ENCODE assay signal across 14 cellular contexts in the genomic region with DNA sequence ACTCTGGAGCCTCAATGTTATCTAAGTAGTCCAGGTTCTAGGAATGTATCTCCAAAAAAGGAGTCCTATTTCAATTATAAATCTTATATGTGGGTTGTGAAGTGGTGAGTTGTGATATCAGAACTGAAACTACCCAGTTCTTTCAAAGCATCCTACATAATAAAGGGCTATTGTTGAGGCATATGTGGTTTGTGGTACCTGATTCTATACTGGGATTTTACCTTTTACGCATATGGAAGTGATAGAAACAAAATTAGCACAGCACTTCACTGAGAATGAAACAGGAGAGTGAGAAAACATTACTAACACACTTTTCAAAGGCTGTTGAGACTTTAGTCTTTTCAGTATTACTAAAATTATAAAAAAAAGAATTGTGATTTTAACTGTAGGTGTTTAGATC.
DNase-seq lines count a peak whose midpoint lies in the region; ATAC-seq lines count a peak whose summit lies in the region.
"Had no signal": no experiment of that assay in that cellular context is flagged by ENCODE, and none has a peak within 500 bp of the region (broad histone marks: within the 10 kb centered on the region; RNA-seq: fewer than 3 reads in every experiment).

No MANE protein-coding gene starts in this region.

- ATAC-seq in GM18499 (IDR thresholded peaks at IDR 0.05; ENCODE audit: insufficient read depth, unreplicated experiment) (peak; percentile 99), GM19397 (IDR thresholded peaks at IDR 0.05; ENCODE audit: unreplicated experiment) (peak; percentile 91), HG02763 (IDR thresholded peaks at IDR 0.05; ENCODE audit: unreplicated experiment) (peak; percentile 94), HG03439 (IDR thresholded peaks at IDR 0.05; ENCODE audit: unreplicated experiment) (peak; percentile 99)
- ATAC-seq: gastroesophageal sphincter, left ventricle myocardium superior had no signal

- DNase-seq in cerebellum (ENCODE audit: low spot score) (no peak), NCI-H1092 treated with DMSO at 0.1 percent for 48 hours (lab: John Stamatoyannopoulos, UW) (no peak), COR-L47 (lab: John Stamatoyannopoulos, UW) (no peak), NCI-H1436 (lab: John Stamatoyannopoulos, UW) (no peak)
- DNase-seq: activated CD4-positive, alpha-beta T cell treated with anti-CD3 and anti-CD28 coated beads, Interleukin-2, amount 10 ng/mL, durations not matched to agents 7 days and 5 days; GF-D8; HFFc6; left ventricle myocardium superior; stimulated activated naive CD4-positive, alpha-beta T cell treated with Interleukin-2 at 50 U/mL for 16 hours had no signal
